In the genomic region with DNA sequence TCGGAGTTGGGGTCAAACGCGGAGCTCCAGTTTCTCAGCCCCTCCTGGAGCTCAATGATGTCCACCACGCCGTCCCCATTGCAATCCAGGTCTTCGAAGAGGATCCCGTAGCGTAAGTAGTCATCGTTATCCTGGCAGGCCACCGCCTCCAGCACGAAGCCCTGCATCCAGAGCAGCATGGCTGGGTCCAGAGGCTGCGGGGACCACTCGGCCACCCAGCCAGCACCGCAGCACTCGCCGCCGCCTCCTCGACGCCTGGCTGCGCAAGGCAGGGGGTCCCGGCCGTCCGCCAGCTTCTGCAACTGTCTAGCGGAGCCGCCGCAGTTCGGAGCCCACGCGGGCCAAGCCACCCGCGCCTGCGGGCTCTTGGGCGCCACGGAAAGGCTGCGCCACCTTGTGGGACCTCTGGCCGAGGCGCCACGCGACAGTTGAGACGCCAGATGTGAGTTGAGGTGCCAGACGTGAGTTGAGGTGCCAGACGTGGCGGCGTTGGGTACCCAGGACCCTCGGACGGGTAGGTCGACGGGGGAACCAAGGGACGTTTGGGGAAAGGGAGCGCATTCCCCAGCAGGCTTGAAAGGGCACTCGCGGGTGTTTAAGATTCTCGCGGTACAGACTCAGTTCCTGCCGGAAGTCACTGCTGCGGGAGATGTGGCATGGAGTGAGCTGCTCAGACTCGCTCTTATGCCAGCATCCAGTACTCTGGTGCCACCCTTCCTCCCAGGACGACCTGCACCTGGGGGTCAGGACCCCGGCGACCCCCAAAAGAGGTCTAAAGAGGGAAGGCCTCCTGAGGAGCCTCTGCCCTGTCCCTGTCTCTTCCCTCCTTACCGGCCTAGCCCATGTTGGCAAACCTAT, we compare ENCODE assay signal across 14 cellular contexts. TPM values are rescaled to one million over a fixed set of nuclear protein-coding genes. Genes with fewer than 3 reads are reported as not detected.
DNase-seq lines count a peak whose midpoint lies in the region; ATAC-seq lines count a peak whose summit lies in the region.
"Not testable (repeated sequence)": the region's sequence is repeated elsewhere in the genome, so short reads cannot be mapped to it uniquely, and the experiment has no call there.
"Had no signal": no experiment of that assay in that cellular context is flagged by ENCODE, and none has a peak within 500 bp of the region (broad histone marks: within the 10 kb centered on the region; RNA-seq: fewer than 3 reads in every experiment).

No MANE protein-coding gene starts in this region.

- H3K27ac Mint-ChIP-seq in activated T-cell treated with anti-CD3 and anti-CD28 coated beads, Interleukin-2, amount 50 U/mL, for 72 hours; natural killer cell treated with Interleukin-12 subunit alpha and Interleukin-12 subunit beta and Interleukin-15 and Interleukin-18, amount 100 ng/mL, for 72 hours: not testable (repeated sequence)

- H3K9me3 Mint-ChIP-seq in activated T-cell treated with anti-CD3 and anti-CD28 coated beads, Interleukin-2, amount 50 U/mL, for 72 hours; natural killer cell treated with Interleukin-12 subunit alpha and Interleukin-12 subunit beta and Interleukin-15 and Interleukin-18, amount 100 ng/mL, for 72 hours: not testable (repeated sequence)

- not testable (repeated sequence) for H3K4me3 Mint-ChIP-seq in activated T-cell treated with anti-CD3 and anti-CD28 coated beads, Interleukin-2, amount 50 U/mL, for 72 hours; natural killer cell treated with Interleukin-12 subunit alpha and Interleukin-12 subunit beta and Interleukin-15 and Interleukin-18, amount 100 ng/mL, for 72 hours

- peak; percentile 85 for ATAC-seq in GM18868 (IDR thresholded peaks at IDR 0.05; ENCODE audit: unreplicated experiment)
- ATAC-seq in GM21576 (IDR thresholded peaks at IDR 0.05; ENCODE audit: unreplicated experiment) = peak; percentile 77
- peak; percentile 57 for ATAC-seq in HG02943 (IDR thresholded peaks at IDR 0.05; ENCODE audit: low read depth, unreplicated experiment)
- peak; percentile 68 for ATAC-seq in SK-N-SH treated with all-trans-retinoic acid at 6 μM for 48 hours
- ATAC-seq in activated T-cell treated with anti-CD3 and anti-CD28 coated beads, Interleukin-2, amount 50 U/mL, for 72 hours (replicated peaks in 1 of 2) = peak; percentile 94
- peak; percentile 22 for ATAC-seq in Right ventricle myocardium superior (ENCODE audit: poor library complexity)
- ATAC-seq in natural killer cell treated with Interleukin-12 subunit alpha and Interleukin-12 subunit beta and Interleukin-15 and Interleukin-18, amount 100 ng/mL, for 72 hours = peak; percentile 81 to 84

- not testable (repeated sequence) for H3K36me3 Mint-ChIP-seq in activated T-cell treated with anti-CD3 and anti-CD28 coated beads, Interleukin-2, amount 50 U/mL, for 72 hours (ENCODE audit: insufficient read depth in 2 of 2); natural killer cell treated with Interleukin-12 subunit alpha and Interleukin-12 subunit beta and Interleukin-15 and Interleukin-18, amount 100 ng/mL, for 72 hours

- intact Hi-C loops in Right ventricle myocardium superior (cut with DNase I) = not testable (repeated sequence)

- DNase-seq in activated T-cell treated with anti-CD3 and anti-CD28 coated beads, Interleukin-2, amount 50 U/mL, for 72 hours; Right ventricle myocardium superior; natural killer cell treated with Interleukin-12 subunit alpha and Interleukin-12 subunit beta and Interleukin-15 and Interleukin-18, amount 100 ng/mL, for 72 hours (ENCODE audit: low spot score): not testable (repeated sequence)

- H3K4me1 Mint-ChIP-seq in activated T-cell treated with anti-CD3 and anti-CD28 coated beads, Interleukin-2, amount 50 U/mL, for 72 hours (ENCODE audit: low read depth); natural killer cell treated with Interleukin-12 subunit alpha and Interleukin-12 subunit beta and Interleukin-15 and Interleukin-18, amount 100 ng/mL, for 72 hours (ENCODE audit: low read depth in 2 of 2): not testable (repeated sequence)

- H3K27me3 Mint-ChIP-seq in activated T-cell treated with anti-CD3 and anti-CD28 coated beads, Interleukin-2, amount 50 U/mL, for 72 hours (ENCODE audit: low read depth); natural killer cell treated with Interleukin-12 subunit alpha and Interleukin-12 subunit beta and Interleukin-15 and Interleukin-18, amount 100 ng/mL, for 72 hours: not testable (repeated sequence)

RNA-seq across cellular contexts. Expression of gene NBPF6, which starts 28.9 kb away (rescaled TPM):
- not detected for total RNA-seq in activated T-cell treated with anti-CD3 and anti-CD28 coated beads, Interleukin-2, amount 50 U/mL, for 72 hours
- total RNA-seq in Right ventricle myocardium superior = not detected
- total RNA-seq in natural killer cell treated with Interleukin-12 subunit alpha and Interleukin-12 subunit beta and Interleukin-15 and Interleukin-18, amount 100 ng/mL, for 72 hours = under 1 TPM; 0.22 to 0.52 TPM
- total RNA-seq: G401, gastrocnemius medialis, GM23248, HepG2, kidney, suprapubic skin, upper lobe of left lung had no signal

Comparison
In these comparisons a context has a peak if more than half of its experiments do, and no peak if none do; other contexts are left out.
1. ATAC-seq: peak in every context shown above with its lines; median percentile 94 in activated T-cell treated with anti-CD3 and anti-CD28 coated beads, Interleukin-2, amount 50 U/mL, for 72 hours; 85 in GM18868; 82 in natural killer cell treated with Interleukin-12 subunit alpha and Interleukin-12 subunit beta and Interleukin-15 and Interleukin-18, amount 100 ng/mL, for 72 hours; 77 in GM21576; 68 in SK-N-SH treated with all-trans-retinoic acid at 6 μM for 48 hours; 57 in HG02943; 22 in Right ventricle myocardium superior.